ENCODE assay signal across 22 cellular contexts in genomic region chr7:148811892-148812291, GRCh38.
"Had no signal": no experiment of that assay in that cellular context is flagged by ENCODE, and none has a peak within 500 bp of the region (broad histone marks: within the 10 kb centered on the region; RNA-seq: fewer than 3 reads in every experiment).

No MANE protein-coding gene starts in this region.

- H3K27ac ChIP-seq: body of pancreas, left ventricle myocardium inferior, tibial nerve, uterus had no signal

- ATAC-seq: activated T-cell treated with anti-CD3 and anti-CD28 coated beads, Interleukin-2, amount 50 U/mL, for 4 hours; body of pancreas; mucosa of descending colon; natural killer cell; SK-N-SH treated with all-trans-retinoic acid at 6 μM for 48 hours; stimulated activated effector memory CD8-positive, alpha-beta T cell treated with anti-CD3 and anti-CD28 coated beads, Interleukin-12 subunit alpha, Interleukin-12 subunit beta, amount 100 ng/mL, for 72 hours had no signal

- H3K36me3 Mint-ChIP-seq: natural killer cell had no signal

- DNase-seq: activated gamma-delta T cell treated with Interleukin-2 at 50 U/mL for 16 hours; activated T-cell treated with anti-CD3 and anti-CD28 coated beads, Interleukin-2, amount 50 U/mL, for 4 hours; amygdala; body of pancreas; effector CD8-positive, alpha-beta T cell; foreskin fibroblast; hypothalamus; left ventricle myocardium inferior; mucosa of descending colon; natural killer cell; nucleus accumbens; posterior cingulate gyrus; retina; stimulated activated CD4-positive, alpha-beta T cell treated with anti-CD3 and anti-CD28 coated beads, Interleukin-12 subunit alpha, Interleukin-12 subunit beta, amount 100 ng/mL, for 4 hours; stimulated activated CD4-positive, alpha-beta T cell treated with anti-CD3 and anti-CD28 coated beads, Interleukin-2, amount 100 ng/mL, for 24 hours; substantia nigra; T-helper 1 cell; uterus had no signal

- H3K27ac Mint-ChIP-seq: memory B cell; stimulated activated effector memory CD8-positive, alpha-beta T cell treated with anti-CD3 and anti-CD28 coated beads, Interleukin-12 subunit alpha, Interleukin-12 subunit beta, amount 100 ng/mL, for 72 hours had no signal

- H3K4me3 ChIP-seq: body of pancreas, left ventricle myocardium inferior, mucosa of descending colon, tibial nerve, uterus had no signal

- H3K27me3 Mint-ChIP-seq: memory B cell had no signal

- H3K4me3 Mint-ChIP-seq: activated T-cell treated with anti-CD3 and anti-CD28 coated beads, Interleukin-2, amount 50 U/mL, for 4 hours; memory B cell; natural killer cell; stimulated activated effector memory CD8-positive, alpha-beta T cell treated with anti-CD3 and anti-CD28 coated beads, Interleukin-12 subunit alpha, Interleukin-12 subunit beta, amount 100 ng/mL, for 72 hours had no signal

- H3K9me3 Mint-ChIP-seq: activated T-cell treated with anti-CD3 and anti-CD28 coated beads, Interleukin-2, amount 50 U/mL, for 4 hours; memory B cell; natural killer cell; stimulated activated effector memory CD8-positive, alpha-beta T cell treated with anti-CD3 and anti-CD28 coated beads, Interleukin-12 subunit alpha, Interleukin-12 subunit beta, amount 100 ng/mL, for 72 hours had no signal
